In the genomic region with DNA sequence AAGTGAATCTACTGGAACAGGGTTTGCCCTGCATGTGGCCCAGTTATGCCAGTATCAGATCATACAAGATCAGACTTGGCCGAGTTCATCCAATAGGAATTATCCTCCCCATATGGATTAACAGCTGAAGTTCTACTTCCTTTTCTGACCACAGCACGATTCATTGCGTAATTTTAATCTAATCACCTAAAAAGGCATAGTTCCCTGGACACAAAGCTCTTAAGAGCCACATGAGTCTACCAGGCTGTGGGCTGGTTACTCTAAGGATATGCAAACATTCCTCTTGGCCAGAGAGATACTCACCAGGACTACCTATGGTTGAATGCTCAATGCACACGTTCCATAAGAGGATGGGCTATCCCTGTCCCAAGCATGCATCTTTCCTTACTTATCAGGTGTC, we compare ENCODE assay signal across 16 cellular contexts.
"Had no signal": no experiment of that assay in that cellular context is flagged by ENCODE, and none has a peak within 500 bp of the region (broad histone marks: within the 10 kb centered on the region; RNA-seq: fewer than 3 reads in every experiment).

No MANE protein-coding gene starts in this region.

- H3K4me3 ChIP-seq: cardiac muscle cell, esophagus muscularis mucosa, mucosa of descending colon, prostate gland, skin epidermis, tibial nerve had no signal

- ATAC-seq: activated CD4-positive, CD25-positive, alpha-beta regulatory T cell treated with anti-CD3 and anti-CD28 coated beads, Interleukin-2, amount 50 U/mL, for 24 hours; activated T-cell treated with anti-CD3 and anti-CD28 coated beads, Interleukin-2, amount 50 U/mL, for 4 hours; mucosa of descending colon; right cardiac atrium had no signal

- DNase-seq: activated CD4-positive, alpha-beta T cell treated with anti-CD3 and anti-CD28 coated beads, Interleukin-2, amount 10 ng/mL, durations not matched to agents 7 days and 5 days; activated CD8-positive, alpha-beta memory T cell treated with anti-CD3 and anti-CD28 coated beads, Interleukin-2, amount 50 U/mL, for 4 hours; activated effector memory CD4-positive, alpha-beta T cell treated with Interleukin-2 at 50 U/mL for 16 hours; activated T-cell treated with anti-CD3 and anti-CD28 coated beads, Interleukin-2, amount 50 U/mL, for 4 hours; effector CD8-positive, alpha-beta T cell; mesenchymal stem cell; mucosa of descending colon; naive B cell; right cardiac atrium; stimulated activated CD4-positive, alpha-beta T cell treated with anti-CD3 and anti-CD28 coated beads, Interleukin-2, amount 100 ng/mL, for 48 hours had no signal
